Comparison of ENCODE assay signal across 18 cellular contexts in the genomic region with DNA sequence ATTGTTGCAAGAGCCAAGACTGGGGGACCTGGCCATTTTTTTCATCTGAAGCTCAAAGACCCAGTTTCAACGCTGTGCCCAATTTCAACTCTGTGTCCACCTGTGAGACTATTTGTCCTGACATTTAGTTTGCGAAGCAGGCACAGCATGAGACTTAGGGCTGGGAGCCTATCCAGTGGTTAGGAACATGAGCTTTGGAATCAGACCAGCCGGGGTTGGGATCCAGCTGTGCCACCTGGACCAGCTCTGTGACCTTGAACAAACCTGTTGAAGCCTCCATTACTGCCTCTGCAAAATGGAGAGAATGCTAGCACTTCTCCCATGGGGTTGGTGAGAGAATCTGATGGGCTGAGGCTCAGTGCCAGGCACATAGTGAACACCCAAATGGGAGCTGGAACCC.
DNase-seq lines count a peak whose midpoint lies in the region; ATAC-seq and TF ChIP-seq lines count a peak whose summit lies in the region.
"Had no signal": no experiment of that assay in that cellular context is flagged by ENCODE, and none has a peak within 500 bp of the region (broad histone marks: within the 10 kb centered on the region; RNA-seq: fewer than 3 reads in every experiment).

No MANE protein-coding gene starts in this region.

- H3K27me3 ChIP-seq in OCI-LY1 (ENCODE audit: insufficient read depth, low read length): no peaks in the 10 kb centered on the region
- H3K27me3 ChIP-seq in dorsolateral prefrontal cortex: no peaks in the 10 kb centered on the region
- no peaks in the 10 kb centered on the region for H3K27me3 ChIP-seq in upper lobe of left lung
- H3K27me3 ChIP-seq: right atrium auricular region had no signal

- H3K36me3 ChIP-seq in OCI-LY1 (ENCODE audit: insufficient read depth, low read length) (no peaks in the 10 kb centered on the region), upper lobe of left lung (no peaks in the 10 kb centered on the region)
- H3K36me3 ChIP-seq: right atrium auricular region had no signal

- H3K9ac ChIP-seq in OCI-LY1 (ENCODE audit: low read length): no peak overlapping the region
- H3K9ac ChIP-seq: KMS-11 had no signal

- H3K9me3 Mint-ChIP-seq in mesothelial cell of epicardium: no peaks in the 10 kb centered on the region
- H3K9me3 Mint-ChIP-seq: activated CD4-positive, alpha-beta memory T cell treated with anti-CD3 and anti-CD28 coated beads, Interleukin-2, amount 10 ng/mL, durations not matched to agents 7 days and 5 days; activated T-helper 1 cell treated with anti-CD3 and anti-CD28 coated beads, Interleukin-12 subunit alpha, Interleukin-12 subunit beta, Interleukin-2, Interleukin-4 antibody, amounts not matched to agents 30 ng/mL and 10 ng/mL and 1 ng/mL, durations not matched to agents 14 hours and 24 hours and 36 hours; H9; stimulated activated memory B cell treated with anti-CD40 and anti-IgM and Interleukin-4, amounts not matched to agents 10 μg/mL and 1 μg/mL and 100 μg/mL, for 72 hours had no signal

- TF ChIP-seq CTCF in OCI-LY1 (IDR thresholded peaks at IDR 0.05; ENCODE audit: low read length): no peak
- no peak for TF ChIP-seq CTCF in dorsolateral prefrontal cortex (IDR thresholded peaks at IDR 0.05 in 54 of 56, conservative IDR thresholded peaks at IDR 0.05 in 2 of 56; ENCODE audit: low read depth in 1 of 56, partially characterized antibody in 56 of 56)
- no peak for TF ChIP-seq CTCF in mesothelial cell of epicardium (IDR thresholded peaks at IDR 0.05; ENCODE audit: unreplicated experiment)
- no peak for TF ChIP-seq CTCF in upper lobe of left lung (IDR thresholded peaks at IDR 0.05)

- peak overlapping the region; percentile 50 for H3K4me3 Mint-ChIP-seq in mesothelial cell of epicardium
- H3K4me3 Mint-ChIP-seq: activated CD4-positive, alpha-beta memory T cell treated with anti-CD3 and anti-CD28 coated beads, Interleukin-2, amount 10 ng/mL, durations not matched to agents 7 days and 5 days; activated T-helper 1 cell treated with anti-CD3 and anti-CD28 coated beads, Interleukin-12 subunit alpha, Interleukin-12 subunit beta, Interleukin-2, Interleukin-4 antibody, amounts not matched to agents 30 ng/mL and 10 ng/mL and 1 ng/mL, durations not matched to agents 14 hours and 24 hours and 36 hours; CD4-positive, CD25-positive, alpha-beta regulatory T cell; H9; stimulated activated memory B cell treated with anti-CD40 and anti-IgM and Interleukin-4, amounts not matched to agents 10 μg/mL and 1 μg/mL and 100 μg/mL, for 72 hours had no signal

- H3K4me3 ChIP-seq in OCI-LY1 (ENCODE audit: low read depth, low read length, poor library complexity, severe bottlenecking) (no peak overlapping the region), dorsolateral prefrontal cortex (no peak overlapping the region), upper lobe of left lung (peak overlapping the region in 1 of 4 donors; percentile 35)
- H3K4me3 ChIP-seq: right atrium auricular region, SK-N-MC had no signal

- WGBS in upper lobe of left lung, 2 donors: 60 to 78% methylated on average over 1 to 3 of the region's 3 CpGs

- H3K9me3 ChIP-seq in OCI-LY1 (ENCODE audit: low read length) (no peaks in the 10 kb centered on the region), upper lobe of left lung (no peaks in the 10 kb centered on the region)
- H3K9me3 ChIP-seq: right atrium auricular region had no signal

- no peaks in the 10 kb centered on the region for H3K9me2 ChIP-seq in OCI-LY1 (ENCODE audit: low read depth, low read length)

- intact Hi-C loops in dorsolateral prefrontal cortex (cut with DNase I): no loop called here

- H3K27me3 Mint-ChIP-seq in mesothelial cell of epicardium (ENCODE audit: low read depth): no peaks in the 10 kb centered on the region
- H3K27me3 Mint-ChIP-seq: CD4-positive, CD25-positive, alpha-beta regulatory T cell; stimulated activated memory B cell treated with anti-CD40 and anti-IgM and Interleukin-4, amounts not matched to agents 10 μg/mL and 1 μg/mL and 100 μg/mL, for 72 hours had no signal

- ATAC-seq in upper lobe of left lung (ENCODE audit: low FRiP score in 2 of 2): no peak
- ATAC-seq in HG02970 (IDR thresholded peaks at IDR 0.05; ENCODE audit: low FRiP score, unreplicated experiment): no peak
- ATAC-seq: stimulated activated memory B cell treated with anti-CD40 and anti-IgM and Interleukin-4, amounts not matched to agents 10 μg/mL and 1 μg/mL and 100 μg/mL, for 72 hours had no signal

- H3K4me1 ChIP-seq in OCI-LY1 (ENCODE audit: insufficient read depth, low read length, severe bottlenecking) (peaks cover 76% of the 10 kb centered on the region), upper lobe of left lung (peaks cover 25 to 36% (median 26%) of the 10 kb centered on the region in 4 donors)

- TF ChIP-seq EP300 in upper lobe of left lung (IDR thresholded peaks at IDR 0.05): no peak

- H3F3A ChIP-seq in OCI-LY1 (ENCODE audit: insufficient read depth, low read length): no peaks in the 10 kb centered on the region

- peaks cover under 1% of the 10 kb centered on the region for H3K36me3 Mint-ChIP-seq in mesothelial cell of epicardium
- H3K36me3 Mint-ChIP-seq: CD4-positive, CD25-positive, alpha-beta regulatory T cell; stimulated activated memory B cell treated with anti-CD40 and anti-IgM and Interleukin-4, amounts not matched to agents 10 μg/mL and 1 μg/mL and 100 μg/mL, for 72 hours had no signal

- H3K4me2 ChIP-seq in OCI-LY1 (ENCODE audit: low read length): no peak overlapping the region
- H3K4me2 ChIP-seq: KMS-11 had no signal

- H3K27ac ChIP-seq in OCI-LY1 (ENCODE audit: low read depth, low read length, poor library complexity, severe bottlenecking) (peak overlapping the region; percentile 11), dorsolateral prefrontal cortex (peak overlapping the region in 54 of 59 donors; percentile 29 to 98 (median 94)), upper lobe of left lung (peak overlapping the region; percentile 83 to 89 (median 84))
- H3K27ac ChIP-seq: KMS-11, SK-N-MC had no signal

- DNase-seq in dorsolateral prefrontal cortex: no peak
- DNase-seq in mesothelial cell of epicardium (ENCODE audit: low spot score in 2 of 2, unreplicated experiment in 2 of 2): no peak
- DNase-seq in upper lobe of left lung: no peak
- no peak for DNase-seq in NCI-H524 treated with DMSO at 0.1 percent for 48 hours (lab: John Stamatoyannopoulos, UW)
- DNase-seq in NCI-H2029 treated with DMSO at 0.1 percent for 48 hours (lab: John Stamatoyannopoulos, UW): no peak
- DNase-seq: activated CD4-positive, alpha-beta memory T cell treated with anti-CD3 and anti-CD28 coated beads, Interleukin-2, amount 10 ng/mL, durations not matched to agents 7 days and 5 days; amygdala; CD4-positive, CD25-positive, alpha-beta regulatory T cell; DND-41; H9; NCI-H1436 had no signal

- no peaks in the 10 kb centered on the region for H4K20me1 ChIP-seq in OCI-LY1 (ENCODE audit: insufficient read depth, low read length)

- H3K79me2 ChIP-seq in OCI-LY1 (ENCODE audit: insufficient read depth, low read length): no peaks in the 10 kb centered on the region

- peaks cover 56% of the 10 kb centered on the region for H3K4me1 Mint-ChIP-seq in mesothelial cell of epicardium
- H3K4me1 Mint-ChIP-seq: activated CD4-positive, alpha-beta memory T cell treated with anti-CD3 and anti-CD28 coated beads, Interleukin-2, amount 10 ng/mL, durations not matched to agents 7 days and 5 days; CD4-positive, CD25-positive, alpha-beta regulatory T cell; stimulated activated memory B cell treated with anti-CD40 and anti-IgM and Interleukin-4, amounts not matched to agents 10 μg/mL and 1 μg/mL and 100 μg/mL, for 72 hours had no signal

- no peak for TF ChIP-seq POLR2A in upper lobe of left lung (IDR thresholded peaks at IDR 0.05)

- H2AFZ ChIP-seq in OCI-LY1 (ENCODE audit: low read length): no peak overlapping the region

- H3K27ac Mint-ChIP-seq in mesothelial cell of epicardium: peak overlapping the region; percentile 97
- H3K27ac Mint-ChIP-seq: activated CD4-positive, alpha-beta memory T cell treated with anti-CD3 and anti-CD28 coated beads, Interleukin-2, amount 10 ng/mL, durations not matched to agents 7 days and 5 days; activated T-helper 1 cell treated with anti-CD3 and anti-CD28 coated beads, Interleukin-12 subunit alpha, Interleukin-12 subunit beta, Interleukin-2, Interleukin-4 antibody, amounts not matched to agents 30 ng/mL and 10 ng/mL and 1 ng/mL, durations not matched to agents 14 hours and 24 hours and 36 hours; CD4-positive, CD25-positive, alpha-beta regulatory T cell; H9; stimulated activated memory B cell treated with anti-CD40 and anti-IgM and Interleukin-4, amounts not matched to agents 10 μg/mL and 1 μg/mL and 100 μg/mL, for 72 hours had no signal

Comparison
In these comparisons a context has a peak if more than half of its experiments do, and no peak if none do; other contexts are left out.
1. H3K27ac ChIP-seq: peak in every context shown above with its lines; median percentile 94 in dorsolateral prefrontal cortex; 84 in upper lobe of left lung; 11 in OCI-LY1.